In genomic region chr9:122572456-122572855, GRCh38 we compare ENCODE assay signal across 22 cellular contexts. TPM values are rescaled to one million over a fixed set of nuclear protein-coding genes. Genes with fewer than 3 reads are reported as not detected.
DNase-seq lines count a peak whose midpoint lies in the region; ATAC-seq, FAIRE-seq and TF ChIP-seq lines count a peak whose summit lies in the region.
"Had no signal": no experiment of that assay in that cellular context is flagged by ENCODE, and none has a peak within 500 bp of the region (broad histone marks: within the 10 kb centered on the region; RNA-seq: fewer than 3 reads in every experiment).

No MANE protein-coding gene starts in this region.

- no peaks in the 10 kb centered on the region for H3K79me2 ChIP-seq in mesendoderm (ENCODE audit: control insufficient read depth, insufficient read depth, low read length)

- H3K36me3 Mint-ChIP-seq in activated T-cell treated with anti-CD3 and anti-CD28 coated beads, Interleukin-2, amount 50 U/mL, for 72 hours (ENCODE audit: insufficient read depth in 2 of 2): peaks cover 0 to 2% of the 10 kb centered on the region in 2 donors
- H3K36me3 Mint-ChIP-seq in activated naive CD8-positive, alpha-beta T cell: peaks cover 2% of the 10 kb centered on the region
- H3K36me3 Mint-ChIP-seq: activated naive CD4-positive, alpha-beta T cell treated with anti-CD3 and anti-CD28 coated beads, Interleukin-2, amount 10 ng/mL, durations not matched to agents 7 days and 5 days; brain; CD4-positive, CD25-positive, alpha-beta regulatory T cell had no signal

- no peaks in the 10 kb centered on the region for H3K27me3 Mint-ChIP-seq in activated T-cell treated with anti-CD3 and anti-CD28 coated beads, Interleukin-2, amount 50 U/mL, for 72 hours (ENCODE audit: low read depth)
- H3K27me3 Mint-ChIP-seq in activated naive CD8-positive, alpha-beta T cell: no peaks in the 10 kb centered on the region
- H3K27me3 Mint-ChIP-seq in stimulated activated naive CD8-positive, alpha-beta T cell treated with anti-CD3 and anti-CD28 coated beads, Interleukin-15, amount 100 ng/mL, for 72 hours: no peaks in the 10 kb centered on the region
- H3K27me3 Mint-ChIP-seq: CD4-positive, CD25-positive, alpha-beta regulatory T cell had no signal

- no peak overlapping the region for H3K18ac ChIP-seq in mesendoderm (ENCODE audit: low read length)

- no peak overlapping the region for H2BK15ac ChIP-seq in mesendoderm (replicated peaks; ENCODE audit: low read depth)

- H3K4me1 Mint-ChIP-seq in activated T-cell treated with anti-CD3 and anti-CD28 coated beads, Interleukin-2, amount 50 U/mL, for 72 hours (ENCODE audit: low read depth): peaks cover 13% of the 10 kb centered on the region
- H3K4me1 Mint-ChIP-seq in activated naive CD8-positive, alpha-beta T cell (ENCODE audit: low read depth): peaks cover 13% of the 10 kb centered on the region
- peaks cover 21% of the 10 kb centered on the region for H3K4me1 Mint-ChIP-seq in stimulated activated naive CD8-positive, alpha-beta T cell treated with anti-CD3 and anti-CD28 coated beads, Interleukin-15, amount 100 ng/mL, for 72 hours
- H3K4me1 Mint-ChIP-seq: activated naive CD4-positive, alpha-beta T cell treated with anti-CD3 and anti-CD28 coated beads, Interleukin-2, amount 10 ng/mL, durations not matched to agents 7 days and 5 days; brain; CD4-positive, CD25-positive, alpha-beta regulatory T cell had no signal

- TF ChIP-seq CTCF in kidney (IDR thresholded peaks at IDR 0.05; ENCODE audit: borderline replicate concordance, extremely low read depth, insufficient read depth): no peak

- H3K4me3 ChIP-seq in mesendoderm (ENCODE audit: low read length): no peak overlapping the region
- no peak overlapping the region for H3K4me3 ChIP-seq in kidney (ENCODE audit: low read length in 2 of 2)
- H3K4me3 ChIP-seq: HAP-1, left ventricle myocardium inferior had no signal

- H3K4ac ChIP-seq in mesendoderm (ENCODE audit: low read depth, low read length): no peak overlapping the region

- no peak overlapping the region for H3K56ac ChIP-seq in mesendoderm (ENCODE audit: low read length)

- H2BK120ac ChIP-seq in mesendoderm (ENCODE audit: low read depth, low read length): no peak overlapping the region

- no peaks in the 10 kb centered on the region for H3K79me1 ChIP-seq in mesendoderm (ENCODE audit: low read length)

- H3K9me3 Mint-ChIP-seq in activated T-cell treated with anti-CD3 and anti-CD28 coated beads, Interleukin-2, amount 50 U/mL, for 72 hours: no peaks in the 10 kb centered on the region
- no peaks in the 10 kb centered on the region for H3K9me3 Mint-ChIP-seq in activated naive CD8-positive, alpha-beta T cell (ENCODE audit: low read depth)
- peaks cover 0 to 5% of the 10 kb centered on the region in 2 donors for H3K9me3 Mint-ChIP-seq in stimulated activated naive CD8-positive, alpha-beta T cell treated with anti-CD3 and anti-CD28 coated beads, Interleukin-15, amount 100 ng/mL, for 72 hours
- H3K9me3 Mint-ChIP-seq: activated naive CD4-positive, alpha-beta T cell treated with anti-CD3 and anti-CD28 coated beads, Interleukin-2, amount 10 ng/mL, durations not matched to agents 7 days and 5 days; brain had no signal

- H3K4me1 ChIP-seq in mesendoderm (ENCODE audit: control insufficient read depth, low read depth, low read length): no peaks in the 10 kb centered on the region
- no peaks in the 10 kb centered on the region for H3K4me1 ChIP-seq in kidney (ENCODE audit: control insufficient read depth in 1 of 2, insufficient read depth in 1 of 2, low read depth in 1 of 2, low read length in 2 of 2)
- H3K4me1 ChIP-seq: HAP-1, left ventricle myocardium inferior had no signal

- H3K27ac ChIP-seq in mesendoderm (ENCODE audit: low read depth, low read length): no peak overlapping the region
- no peak overlapping the region for H3K27ac ChIP-seq in kidney (ENCODE audit: low read depth in 2 of 2, low read length in 2 of 2)
- H3K27ac ChIP-seq: epithelial cell of prostate, left ventricle myocardium inferior, neutrophil had no signal

- intact Hi-C loops in kidney (cut with DNase I): no loop called here

- no peak overlapping the region for H3K27ac Mint-ChIP-seq in activated T-cell treated with anti-CD3 and anti-CD28 coated beads, Interleukin-2, amount 50 U/mL, for 72 hours
- H3K27ac Mint-ChIP-seq in activated naive CD8-positive, alpha-beta T cell: no peak overlapping the region
- H3K27ac Mint-ChIP-seq in stimulated activated naive CD8-positive, alpha-beta T cell treated with anti-CD3 and anti-CD28 coated beads, Interleukin-15, amount 100 ng/mL, for 72 hours: peak overlapping the region in 1 of 2 donors; percentile 81
- H3K27ac Mint-ChIP-seq: activated naive CD4-positive, alpha-beta T cell treated with anti-CD3 and anti-CD28 coated beads, Interleukin-2, amount 10 ng/mL, durations not matched to agents 7 days and 5 days; brain; CD4-positive, CD25-positive, alpha-beta regulatory T cell had no signal

- no peak overlapping the region for H3K23ac ChIP-seq in mesendoderm (ENCODE audit: low read length)

- no CpG with 5 or more reads among the region's 2 CpGs for WGBS in mesendoderm (ENCODE audit: extremely low coverage, insufficient coverage, low lambda C conversion rate)

- H3K9ac ChIP-seq in mesendoderm (ENCODE audit: low read length) (no peak overlapping the region), kidney (ENCODE audit: low read length in 2 of 2) (no peak overlapping the region)

- ATAC-seq in activated T-cell treated with anti-CD3 and anti-CD28 coated beads, Interleukin-2, amount 50 U/mL, for 72 hours (replicated peaks in 1 of 2): peak; percentile 91 to 97
- ATAC-seq in stimulated activated naive CD8-positive, alpha-beta T cell treated with anti-CD3 and anti-CD28 coated beads, Interleukin-15, amount 100 ng/mL, for 72 hours: peak; percentile 99

- no peak overlapping the region for H2AK5ac ChIP-seq in mesendoderm (ENCODE audit: low read length)

- no peak overlapping the region for H3K4me2 ChIP-seq in mesendoderm (ENCODE audit: low read length)

- H4K8ac ChIP-seq in mesendoderm (ENCODE audit: low read depth, low read length): no peak overlapping the region

- DNase-seq in activated T-cell treated with anti-CD3 and anti-CD28 coated beads, Interleukin-2, amount 50 U/mL, for 72 hours: peak in 1 of 2 donors; percentile 24
- DNase-seq in activated T-cell treated with anti-CD3 and anti-CD28 coated beads, Interleukin-2, amount 50 U/mL, for 48 hours: no peak
- peak in 1 of 2 donors; percentile 21 for DNase-seq in stimulated activated naive CD8-positive, alpha-beta T cell treated with anti-CD3 and anti-CD28 coated beads, Interleukin-15, amount 100 ng/mL, for 72 hours
- DNase-seq in mesendoderm (no peak), kidney (no peak)
- DNase-seq: activated CD8-positive, alpha-beta memory T cell treated with anti-CD3 and anti-CD28 coated beads, Interleukin-2, amount 50 U/mL, for 4 hours; activated naive CD4-positive, alpha-beta T cell treated with anti-CD3 and anti-CD28 coated beads, Interleukin-2, amount 10 ng/mL, durations not matched to agents 7 days and 5 days; CD4-positive, CD25-positive, alpha-beta regulatory T cell; cortex of kidney; left ventricle myocardium inferior; NCI-H1417 treated with DMSO at 0.1 percent for 48 hours; NCI-H774; retina had no signal

- H2BK5ac ChIP-seq in mesendoderm (ENCODE audit: low read length): no peak overlapping the region

- H4K5ac ChIP-seq in mesendoderm (ENCODE audit: low read length): no peak overlapping the region

- FAIRE-seq in kidney (lab: Jason Lieb, UNC): no peak
- FAIRE-seq: GM18507 had no signal

- no peaks in the 10 kb centered on the region for H3K27me3 ChIP-seq in mesendoderm (ENCODE audit: insufficient read depth, low read length, poor library complexity)
- H3K27me3 ChIP-seq: neutrophil had no signal

- no peak overlapping the region for H3K4me3 Mint-ChIP-seq in activated T-cell treated with anti-CD3 and anti-CD28 coated beads, Interleukin-2, amount 50 U/mL, for 72 hours
- H3K4me3 Mint-ChIP-seq in activated naive CD8-positive, alpha-beta T cell: peak overlapping the region; percentile 25
- H3K4me3 Mint-ChIP-seq in stimulated activated naive CD8-positive, alpha-beta T cell treated with anti-CD3 and anti-CD28 coated beads, Interleukin-15, amount 100 ng/mL, for 72 hours: no peak overlapping the region
- H3K4me3 Mint-ChIP-seq: activated naive CD4-positive, alpha-beta T cell treated with anti-CD3 and anti-CD28 coated beads, Interleukin-2, amount 10 ng/mL, durations not matched to agents 7 days and 5 days; brain; CD4-positive, CD25-positive, alpha-beta regulatory T cell had no signal

- no peaks in the 10 kb centered on the region for H3K36me3 ChIP-seq in mesendoderm (ENCODE audit: control insufficient read depth, insufficient read depth, low read length)
- H3K36me3 ChIP-seq in kidney (ENCODE audit: control insufficient read depth in 1 of 2, insufficient read depth in 2 of 2, low read length in 2 of 2): no peaks in the 10 kb centered on the region
- H3K36me3 ChIP-seq: HAP-1, left ventricle myocardium inferior, neutrophil had no signal

- H3K9me3 ChIP-seq in kidney (ENCODE audit: control insufficient read depth in 1 of 2, low read length in 2 of 2): no peaks in the 10 kb centered on the region
- H3K9me3 ChIP-seq: HAP-1, neutrophil had no signal

RNA-seq across cellular contexts. Expression of gene OR1L8, which starts 10.7 kb away (rescaled TPM):
- not detected for total RNA-seq in activated T-cell treated with anti-CD3 and anti-CD28 coated beads, Interleukin-2, amount 50 U/mL, for 72 hours
- not detected for polyA plus RNA-seq in mesendoderm (2013, experiment 1 of 2)
- polyA plus RNA-seq in mesendoderm (2013, experiment 2 of 2): not detected
- total RNA-seq in kidney: not detected
- not detected for polyA plus RNA-seq in kidney (ENCODE audit: insufficient read depth, low read depth, low replicate concordance)
- total RNA-seq: A673; CD4-positive, CD25-positive, alpha-beta regulatory T cell; left ventricle myocardium inferior; SK-MEL-5; ureter had no signal

RNA-seq across cellular contexts. Expression of gene OR1N2, which starts 19.5 kb away (rescaled TPM):
- not detected for total RNA-seq in activated T-cell treated with anti-CD3 and anti-CD28 coated beads, Interleukin-2, amount 50 U/mL, for 72 hours
- not detected for polyA plus RNA-seq in mesendoderm (2013, experiment 1 of 2)
- not detected for polyA plus RNA-seq in mesendoderm (2013, experiment 2 of 2)
- total RNA-seq in kidney: not detected
- not detected for polyA plus RNA-seq in kidney (ENCODE audit: insufficient read depth, low read depth, low replicate concordance)
- total RNA-seq: A673, left ventricle myocardium inferior, SK-MEL-5, ureter had no signal
- polyA plus RNA-seq: CD4-positive, CD25-positive, alpha-beta regulatory T cell had no signal

RNA-seq across cellular contexts. Expression of gene OR1Q1, which starts 42.1 kb away (rescaled TPM):
- total RNA-seq in activated T-cell treated with anti-CD3 and anti-CD28 coated beads, Interleukin-2, amount 50 U/mL, for 72 hours: under 1 TPM in 1 of 2 donors, not detected in 1; 0.26 TPM
- not detected for polyA plus RNA-seq in mesendoderm (2013, experiment 1 of 2)
- polyA plus RNA-seq in mesendoderm (2013, experiment 2 of 2): not detected
- not detected for total RNA-seq in kidney
- not detected for polyA plus RNA-seq in kidney (ENCODE audit: insufficient read depth, low read depth, low replicate concordance)
- total RNA-seq: A673, left ventricle myocardium inferior, SK-MEL-5, ureter had no signal
- polyA plus RNA-seq: CD4-positive, CD25-positive, alpha-beta regulatory T cell had no signal

RNA-seq across cellular contexts. Expression of gene OR1N1, which starts 45.4 kb away (rescaled TPM):
- total RNA-seq in activated T-cell treated with anti-CD3 and anti-CD28 coated beads, Interleukin-2, amount 50 U/mL, for 72 hours: not detected
- not detected for polyA plus RNA-seq in mesendoderm (2013, experiment 1 of 2)
- not detected for polyA plus RNA-seq in mesendoderm (2013, experiment 2 of 2)
- total RNA-seq in kidney: not detected
- not detected for polyA plus RNA-seq in kidney (ENCODE audit: insufficient read depth, low read depth, low replicate concordance)
- total RNA-seq: A673; CD4-positive, CD25-positive, alpha-beta regulatory T cell; left ventricle myocardium inferior; SK-MEL-5; ureter had no signal
- polyA plus RNA-seq: CD4-positive, CD25-positive, alpha-beta regulatory T cell had no signal

RNA-seq across cellular contexts. Expression of gene OR1J4, which starts 53.5 kb away (rescaled TPM):
- total RNA-seq in activated T-cell treated with anti-CD3 and anti-CD28 coated beads, Interleukin-2, amount 50 U/mL, for 72 hours: under 1 TPM in 1 of 2 donors, not detected in 1; 0.26 TPM
- not detected for polyA plus RNA-seq in mesendoderm (2013, experiment 1 of 2)
- polyA plus RNA-seq in mesendoderm (2013, experiment 2 of 2): not detected
- total RNA-seq in kidney: not detected
- not detected for polyA plus RNA-seq in kidney (ENCODE audit: insufficient read depth, low read depth, low replicate concordance)
- total RNA-seq: A673, left ventricle myocardium inferior, SK-MEL-5, ureter had no signal
- polyA plus RNA-seq: CD4-positive, CD25-positive, alpha-beta regulatory T cell had no signal
